In the genomic region with DNA sequence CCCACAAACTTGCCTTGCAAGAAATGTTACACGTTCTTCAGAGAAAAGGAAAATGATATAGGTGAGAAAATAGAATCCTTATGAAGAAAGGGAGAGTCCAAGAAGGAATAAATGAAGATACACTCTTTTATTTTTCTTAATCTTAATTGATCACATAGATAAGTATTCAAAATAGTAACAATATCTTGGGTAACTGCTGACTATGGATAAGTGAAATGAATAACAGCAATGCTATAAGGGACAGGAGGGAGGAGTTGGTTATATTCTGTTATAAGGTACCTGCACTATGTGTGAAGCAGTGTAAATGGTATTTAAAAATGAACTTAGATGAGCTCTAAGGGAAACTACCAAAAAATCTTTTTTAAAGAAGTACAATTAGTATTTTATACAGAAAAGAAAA, we compare ENCODE assay signal across 20 cellular contexts. TPM values are rescaled to one million over a fixed set of nuclear protein-coding genes. Genes with fewer than 3 reads are reported as not detected.
A peak's percentile ranks its signal among the peaks of the same experiment; 100 is the strongest.
DNase-seq lines count a peak whose midpoint lies in the region; ATAC-seq lines count a peak whose summit lies in the region.
"Had no signal": no experiment of that assay in that cellular context is flagged by ENCODE, and none has a peak within 500 bp of the region (broad histone marks: within the 10 kb centered on the region; RNA-seq: fewer than 3 reads in every experiment).

No MANE protein-coding gene starts in this region.

- no peak for DNase-seq in activated T-cell treated with anti-CD3 and anti-CD28 coated beads, Interleukin-2, amount 50 U/mL, for 24 hours
- DNase-seq in activated T-cell treated with anti-CD3 and anti-CD28 coated beads, Interleukin-2, amount 50 U/mL, for 48 hours: no peak
- no peak for DNase-seq in T-helper 17 cell
- no peak for DNase-seq in memory B cell (ENCODE audit: low spot score in 2 of 2)
- no peak for DNase-seq in stimulated activated effector memory CD8-positive, alpha-beta T cell treated with anti-CD3 and anti-CD28 coated beads, Interleukin-12 subunit alpha, Interleukin-12 subunit beta, amount 100 ng/mL, for 72 hours (ENCODE audit: low spot score in 2 of 2)
- DNase-seq in activated CD4-positive, alpha-beta T cell treated with anti-CD3 and anti-CD28 coated beads for 1 hour: no peak
- no peak for DNase-seq in NCI-H1417 (lab: John Stamatoyannopoulos, UW)
- DNase-seq: ACHN; CD8-positive, alpha-beta T cell; DMS153; GM23248; KG1; NCI-H1092 treated with DMSO at 0.1 percent for 48 hours; NCI-H226; NCI-H510A treated with DMSO at 0.1 percent for 48 hours; NCI-H748 treated with DMSO at 0.1 percent for 48 hours had no signal

- no peaks in the 10 kb centered on the region for H3K9me3 ChIP-seq in T-helper 17 cell (ENCODE audit: control insufficient read depth, low read length, poor library complexity, severe bottlenecking)
- H3K9me3 ChIP-seq: HAP-1, SJSA1 had no signal

- peak overlapping the region; percentile 51 for H3K27ac Mint-ChIP-seq in activated T-cell treated with anti-CD3 and anti-CD28 coated beads, Interleukin-2, amount 50 U/mL, for 24 hours
- peak overlapping the region; percentile 73 for H3K27ac Mint-ChIP-seq in T-helper 17 cell
- H3K27ac Mint-ChIP-seq in memory B cell: peak overlapping the region; percentile 14
- H3K27ac Mint-ChIP-seq in stimulated activated effector memory CD8-positive, alpha-beta T cell treated with anti-CD3 and anti-CD28 coated beads, Interleukin-12 subunit alpha, Interleukin-12 subunit beta, amount 100 ng/mL, for 72 hours: peak overlapping the region; percentile 23

- H3K9me3 Mint-ChIP-seq in activated T-cell treated with anti-CD3 and anti-CD28 coated beads, Interleukin-2, amount 50 U/mL, for 24 hours: peaks cover 6% of the 10 kb centered on the region
- peaks cover 11% of the 10 kb centered on the region for H3K9me3 Mint-ChIP-seq in memory B cell
- H3K9me3 Mint-ChIP-seq in stimulated activated effector memory CD8-positive, alpha-beta T cell treated with anti-CD3 and anti-CD28 coated beads, Interleukin-12 subunit alpha, Interleukin-12 subunit beta, amount 100 ng/mL, for 72 hours: peaks cover 5% of the 10 kb centered on the region

- peaks cover 42% of the 10 kb centered on the region for H3K36me3 Mint-ChIP-seq in activated T-cell treated with anti-CD3 and anti-CD28 coated beads, Interleukin-2, amount 50 U/mL, for 24 hours (ENCODE audit: low read depth)
- no peaks in the 10 kb centered on the region for H3K36me3 Mint-ChIP-seq in T-helper 17 cell (ENCODE audit: low read depth)
- H3K36me3 Mint-ChIP-seq in memory B cell: peaks cover 19% of the 10 kb centered on the region
- no peaks in the 10 kb centered on the region for H3K36me3 Mint-ChIP-seq in stimulated activated effector memory CD8-positive, alpha-beta T cell treated with anti-CD3 and anti-CD28 coated beads, Interleukin-12 subunit alpha, Interleukin-12 subunit beta, amount 100 ng/mL, for 72 hours

- no peak overlapping the region for H3K4me3 Mint-ChIP-seq in activated T-cell treated with anti-CD3 and anti-CD28 coated beads, Interleukin-2, amount 50 U/mL, for 24 hours
- H3K4me3 Mint-ChIP-seq in T-helper 17 cell (no peak overlapping the region), memory B cell (no peak overlapping the region)
- peak overlapping the region; percentile 2 for H3K4me3 Mint-ChIP-seq in stimulated activated effector memory CD8-positive, alpha-beta T cell treated with anti-CD3 and anti-CD28 coated beads, Interleukin-12 subunit alpha, Interleukin-12 subunit beta, amount 100 ng/mL, for 72 hours
- H3K4me3 Mint-ChIP-seq: CD8-positive, alpha-beta T cell had no signal

- H3K4me1 Mint-ChIP-seq in activated T-cell treated with anti-CD3 and anti-CD28 coated beads, Interleukin-2, amount 50 U/mL, for 24 hours (ENCODE audit: low read depth): peaks cover 74% of the 10 kb centered on the region
- H3K4me1 Mint-ChIP-seq in T-helper 17 cell (peaks cover 42% of the 10 kb centered on the region), memory B cell (peaks cover 24% of the 10 kb centered on the region)
- peaks cover 62% of the 10 kb centered on the region for H3K4me1 Mint-ChIP-seq in stimulated activated effector memory CD8-positive, alpha-beta T cell treated with anti-CD3 and anti-CD28 coated beads, Interleukin-12 subunit alpha, Interleukin-12 subunit beta, amount 100 ng/mL, for 72 hours

- ATAC-seq in T-helper 17 cell (no peak), memory B cell (ENCODE audit: low read depth) (no peak), HG03378 (IDR thresholded peaks at IDR 0.05; ENCODE audit: unreplicated experiment) (no peak)
- no peak for ATAC-seq in stimulated activated effector memory CD8-positive, alpha-beta T cell treated with anti-CD3 and anti-CD28 coated beads, Interleukin-12 subunit alpha, Interleukin-12 subunit beta, amount 100 ng/mL, for 72 hours
- ATAC-seq: CD8-positive, alpha-beta T cell; Panc1 had no signal

- H3K27me3 Mint-ChIP-seq in activated T-cell treated with anti-CD3 and anti-CD28 coated beads, Interleukin-2, amount 50 U/mL, for 24 hours: no peaks in the 10 kb centered on the region
- H3K27me3 Mint-ChIP-seq in T-helper 17 cell (no peaks in the 10 kb centered on the region), memory B cell (no peaks in the 10 kb centered on the region)

RNA-seq across cellular contexts. Expression of a gene that starts 38.3 kb away (rescaled TPM):
- 10 to 100 TPM; 74.4 to 99.9 TPM for total RNA-seq in T-helper 17 cell

RNA-seq across cellular contexts. Expression of a gene that starts 58.2 kb away (rescaled TPM):
- total RNA-seq in T-helper 17 cell: 10 to 100 TPM; 44.3 to 47.0 TPM

Comparison
In these comparisons a context has a peak if more than half of its experiments do, and no peak if none do; other contexts are left out.
1. H3K27ac Mint-ChIP-seq: peak in every context shown above with its lines; median percentile 73 in T-helper 17 cell; 51 in activated T-cell treated with anti-CD3 and anti-CD28 coated beads, Interleukin-2, amount 50 U/mL, for 24 hours; 23 in stimulated activated effector memory CD8-positive, alpha-beta T cell treated with anti-CD3 and anti-CD28 coated beads, Interleukin-12 subunit alpha, Interleukin-12 subunit beta, amount 100 ng/mL, for 72 hours; 14 in memory B cell.